ENCODE assay signal across 22 cellular contexts in genomic region chr2:125364181-125364806, GRCh38.
"Had no signal": no experiment of that assay in that cellular context is flagged by ENCODE, and none has a peak within 500 bp of the region (broad histone marks: within the 10 kb centered on the region; RNA-seq: fewer than 3 reads in every experiment).

No MANE protein-coding gene starts in this region.

- ATAC-seq: activated CD4-positive, alpha-beta T cell treated with anti-CD3 and anti-CD28 coated beads for 36 hours; activated CD8-positive, alpha-beta T cell treated with anti-CD3 and anti-CD28 coated beads, Interleukin-2, amount 10 ng/mL, durations not matched to agents 7 days and 5 days; esophagus mucosa; left lung; natural killer cell; stimulated activated naive B cell treated with anti-CD40 and anti-IgM and Interleukin-4, amounts not matched to agents 10 μg/mL and 1 μg/mL and 100 μg/mL, for 72 hours had no signal

- DNase-seq: activated CD4-positive, alpha-beta T cell treated with anti-CD3 and anti-CD28 coated beads for 36 hours; activated CD8-positive, alpha-beta memory T cell treated with anti-CD3 and anti-CD28 coated beads, Interleukin-2, amount 50 U/mL, for 4 hours; activated CD8-positive, alpha-beta T cell treated with anti-CD3 and anti-CD28 coated beads, Interleukin-2, amount 10 ng/mL, durations not matched to agents 7 days and 5 days; activated effector memory CD4-positive, alpha-beta T cell treated with anti-CD3 and anti-CD28 coated beads, Interleukin-2, amount 50 U/mL, for 16 hours; activated T-cell treated with anti-CD3 and anti-CD28 coated beads, Interleukin-2, amount 50 U/mL, for 48 hours; amniotic stem cell; hippocampal formation; kidney; left lung; mammary epithelial cell; natural killer cell; nucleus accumbens; posterior cingulate gyrus; stimulated activated CD4-positive, alpha-beta T cell treated with anti-CD3 and anti-CD28 coated beads, Interleukin-15, amount 100 ng/mL, for 24 hours; stimulated activated CD4-positive, alpha-beta T cell treated with anti-CD3 and anti-CD28 coated beads, Interleukin-4, amount 100 ng/mL, for 1 hour; stimulated activated naive B cell treated with anti-CD40 and anti-IgM and Interleukin-4, amounts not matched to agents 10 μg/mL and 1 μg/mL and 100 μg/mL, for 72 hours; tibial artery; WERI-Rb-1 had no signal

- H3K27ac ChIP-seq: left lung, right atrium auricular region, tibial artery, vagina, WERI-Rb-1 had no signal

- FAIRE-seq: colon, kidney had no signal
